In genomic region chr14:103920981-103921854, GRCh38 we compare ENCODE assay signal across 8 cellular contexts. TPM values are rescaled to one million over a fixed set of nuclear protein-coding genes. Genes with fewer than 3 reads are reported as not detected.
DNase-seq lines count a peak whose midpoint lies in the region; ATAC-seq, FAIRE-seq and TF ChIP-seq lines count a peak whose summit lies in the region.

No MANE protein-coding gene starts in this region.

- H3K79me2 ChIP-seq in H1 (ENCODE audit: control insufficient read depth in 1 of 2, insufficient read depth in 2 of 2, low read length in 2 of 2) (peaks cover 4 to 40% of the 10 kb centered on the region in 2 experiments), mesendoderm (ENCODE audit: control insufficient read depth, insufficient read depth, low read length) (peaks cover 26% of the 10 kb centered on the region)

- H3K4me1 ChIP-seq in H1 (replicated peaks in 1 of 4; ENCODE audit: control insufficient read depth in 3 of 4, insufficient read depth in 4 of 4, low read length in 3 of 4) (0 out of 7 replicates have a peak, but pooled peaks cover 0 to 4% (median 0%) of the 10 kb centered on the region in 4 experiments), mesendoderm (ENCODE audit: control insufficient read depth, low read depth, low read length) (no peaks in the 10 kb centered on the region)

- H3K4ac ChIP-seq in H1 (replicated peaks; ENCODE audit: insufficient read length, low read depth, low read length) (peak overlapping the region; percentile 73), mesendoderm (ENCODE audit: low read depth, low read length) (no peak overlapping the region)

- H3K23ac ChIP-seq in H1 (ENCODE audit: insufficient read length) (no peak overlapping the region), mesendoderm (ENCODE audit: low read length) (no peak overlapping the region)

- peaks cover 4% of the 10 kb centered on the region for H3K79me1 ChIP-seq in H1 (ENCODE audit: low read depth, low read length)
- peaks cover 16% of the 10 kb centered on the region for H3K79me1 ChIP-seq in mesendoderm (ENCODE audit: low read length)

- no peak overlapping the region for H3K14ac ChIP-seq in H1 (ENCODE audit: insufficient read length)

- H3K18ac ChIP-seq in H1 (ENCODE audit: extremely low read depth, low read length) (no peak overlapping the region), mesendoderm (ENCODE audit: low read length) (peak overlapping the region; percentile 3)

- in situ Hi-C loops in Caki2 (cut with HindIII; ENCODE audit: low pct_unique_long_range_greater_than_20kb, low sequenced_read_pairs): no loop called here

- FAIRE-seq in H1 (lab: Jason Lieb, UNC): no peak

- H2AK5ac ChIP-seq in H1 (ENCODE audit: low read depth, low read length): no peak overlapping the region
- no peak overlapping the region for H2AK5ac ChIP-seq in mesendoderm (ENCODE audit: low read length)

- POLR2A ChIA-PET in H1 (lab: Charles Lee; ENCODE audit: partially characterized antibody): interaction anchor here (0.6 to 1.7 kb wide), 3 partner anchors 11 to 94 kb away, joined by 3 to 7 read pairs (median 3); no protein-coding TSS in a partner anchor

- peak overlapping the region; percentile 47 for H4K5ac ChIP-seq in H1 (ENCODE audit: insufficient read length, low read depth, low read length)
- H4K5ac ChIP-seq in mesendoderm (ENCODE audit: low read length): no peak overlapping the region

- CTCF ChIA-PET in H1 (lab: Charles Lee; ENCODE audit: partially characterized antibody): interaction anchor here (0.5 to 8.7 kb wide), 20 partner anchors 9 to 141 kb away, joined by 3 to 47 read pairs (median 4); no protein-coding TSS in a partner anchor

- peak overlapping the region; percentile 98 for H2AFZ ChIP-seq in H1 (ENCODE audit: low read length)

- ATAC-seq in GM21360 (IDR thresholded peaks at IDR 0.05; ENCODE audit: unreplicated experiment): peak; percentile 99

- peak in 1 of 2 experiments; percentile 87; a peak in 2 of 3 replicates for TF ChIP-seq POLR2A in H1 (IDR thresholded peaks at IDR 0.05; ENCODE audit: control extremely low read depth in 1 of 2, low read depth in 2 of 2, low read length in 2 of 2)

- no peak overlapping the region for H2BK12ac ChIP-seq in H1 (ENCODE audit: low read depth, low read length)

- no peaks in the 10 kb centered on the region for H3K27me3 ChIP-seq in H1 (replicated peaks in 1 of 4; ENCODE audit: control insufficient read depth in 3 of 4, extremely low read depth in 1 of 4, insufficient read depth in 3 of 4, low read length in 3 of 4)
- no peaks in the 10 kb centered on the region for H3K27me3 ChIP-seq in mesendoderm (ENCODE audit: insufficient read depth, low read length, poor library complexity)

- peak overlapping the region; percentile 36 for H4K91ac ChIP-seq in H1 (replicated peaks; ENCODE audit: insufficient read length, low read length)

- H2BK5ac ChIP-seq in H1 (ENCODE audit: low read depth, low read length) (peak overlapping the region; percentile 22; the same call in 1 of the 2 replicates), mesendoderm (ENCODE audit: low read length) (peak overlapping the region; percentile 3)

- H3K56ac ChIP-seq in H1 (replicated peaks; ENCODE audit: insufficient read length, low read depth, low read length) (peak overlapping the region; percentile 84), mesendoderm (ENCODE audit: low read length) (peak overlapping the region; percentile 90)

- H2BK20ac ChIP-seq in H1 (ENCODE audit: low read length): no peak overlapping the region

- no peaks in the 10 kb centered on the region for H3K9me3 ChIP-seq in H1 (ENCODE audit: insufficient read depth in 2 of 2, low read depth in 1 of 2, low read length in 1 of 2)

- H4K20me1 ChIP-seq in H1 (replicated peaks in 1 of 2; ENCODE audit: control insufficient read depth in 1 of 2, insufficient read depth in 2 of 2, low read length in 2 of 2): peaks cover 0 to 5% of the 10 kb centered on the region in 2 experiments

- H4K8ac ChIP-seq in H1 (ENCODE audit: extremely low read depth, insufficient read depth, low read length): peak overlapping the region; percentile 95
- no peak overlapping the region for H4K8ac ChIP-seq in mesendoderm (ENCODE audit: low read depth, low read length)

- H2BK120ac ChIP-seq in H1 (replicated peaks; ENCODE audit: low read depth, low read length) (no peak overlapping the region), mesendoderm (ENCODE audit: low read depth, low read length) (no peak overlapping the region)

- H3K27ac ChIP-seq in H1 (ENCODE audit: low read depth, low read length) (peak overlapping the region; percentile 67), mesendoderm (ENCODE audit: low read depth, low read length) (no peak overlapping the region)

- H3K4me2 ChIP-seq in H1 (ENCODE audit: insufficient read depth in 1 of 2, low read depth in 2 of 2, low read length in 2 of 2) (peak overlapping the region; percentile 86 to 100), mesendoderm (ENCODE audit: low read length) (peak overlapping the region; percentile 70)

- TF ChIP-seq CTCF in H1 (IDR thresholded peaks at IDR 0.05; ENCODE audit: control extremely low read depth in 1 of 3, insufficient read depth in 1 of 3, low read depth in 1 of 3, low read length in 3 of 3): peak; percentile 96 to 97 (median 96)

- TF ChIP-seq RAD21 in H1 (IDR thresholded peaks at IDR 0.05 in 1 of 2, conservative IDR thresholded peaks at IDR 0.05 in 1 of 2; ENCODE audit: low read depth in 2 of 2, low read length in 2 of 2): peak; percentile 28 to 46; a peak in 3 of 4 replicates

- H3K23me2 ChIP-seq in H1 (ENCODE audit: low read depth, low read length): peaks cover 4% of the 10 kb centered on the region

- H3K4me3 ChIP-seq in H1 (ENCODE audit: extremely low read depth in 1 of 4, insufficient read depth in 2 of 4, low read depth in 3 of 4, low read length in 4 of 4): peak overlapping the region; percentile 86 to 98 (median 94)
- peak overlapping the region; percentile 56 for H3K4me3 ChIP-seq in mesendoderm (ENCODE audit: low read length)

- WGBS in H1 (ENCODE audit: extremely low coverage in 1 of 2, insufficient coverage in 1 of 2, insufficient read length in 1 of 2, insufficient replicate concordance in 2 of 2, low coverage in 1 of 2, low lambda C conversion rate in 2 of 2, missing lambda C conversion rate in 1 of 2), 2 experiments: 3% methylated on average over 49 of the region's 58 CpGs; no CpG with 5 or more reads in 1 of the 2 experiments
- WGBS in mesendoderm (ENCODE audit: extremely low coverage, insufficient coverage, low lambda C conversion rate): no CpG with 5 or more reads among the region's 58 CpGs

- peaks cover 0 to 8% (median 4%) of the 10 kb centered on the region in 4 experiments; a peak in 5 of 8 replicates for H3K36me3 ChIP-seq in H1 (ENCODE audit: control insufficient read depth in 2 of 4, insufficient read depth in 4 of 4, low read length in 3 of 4)
- H3K36me3 ChIP-seq in mesendoderm (ENCODE audit: control insufficient read depth, insufficient read depth, low read length): peaks cover 5% of the 10 kb centered on the region

- no peak overlapping the region for H2BK15ac ChIP-seq in H1 (ENCODE audit: low read length)
- no peak overlapping the region for H2BK15ac ChIP-seq in mesendoderm (replicated peaks; ENCODE audit: low read depth)

- DNase-seq in Caki2 (ENCODE audit: low read depth) (peak; percentile 87), HT1080 (ENCODE audit: low read depth) (peak; percentile 90), H1 (ENCODE audit: low read depth in 1 of 2, low spot score in 2 of 2) (peak; percentile 74 to 96), mesendoderm (peak; percentile 95)
- peak; percentile 94 for DNase-seq in NK-92 treated with Interleukin-12 subunit alpha and Interleukin-12 subunit beta, amount 100 ng/mL, for 24 hours (lab: John Stamatoyannopoulos, UW)
- peak; percentile 80 to 94 (median 85) for DNase-seq in activated CD8-positive, alpha-beta memory T cell treated with anti-CD3 and anti-CD28 coated beads for 48 hours (ENCODE audit: low read depth in 2 of 3, low spot score in 2 of 3)
- peak; percentile 91 for DNase-seq in stimulated activated CD8-positive, alpha-beta memory T cell treated with anti-CD3 and anti-CD28 coated beads, Interleukin-12 subunit alpha, Interleukin-12 subunit beta, amount 100 ng/mL, for 4 hours (ENCODE audit: low read depth)

- H3K9ac ChIP-seq in H1 (replicated peaks in 1 of 4; ENCODE audit: extremely low read depth in 1 of 4, low read depth in 3 of 4, low read length in 3 of 4) (peak overlapping the region; percentile 80 to 92 (median 84)), mesendoderm (ENCODE audit: low read length) (peak overlapping the region; percentile 73)

- no peak for TF ChIP-seq EP300 in H1 (IDR thresholded peaks at IDR 0.05; ENCODE audit: borderline replicate concordance in 1 of 2, low read depth in 2 of 2, low read length in 2 of 2)

RNA-seq across cellular contexts. Expression of gene TDRD9, which starts 7.0 kb away (rescaled TPM):
- not detected in 2 replicates for total RNA-seq in Caki2 (2014; rRNA removed; shearing (Covaris generic); ENCODE audit: low replicate concordance)
- not detected in 2 replicates for total RNA-seq in HT1080 (2014; rRNA removed; shearing (Covaris generic))
- not detected in 2 replicates for polyA plus RNA-seq in HT1080 (2015; cell fraction: cytosol; rRNA removed)
- not detected in 2 replicates for polyA plus RNA-seq in HT1080 (2015; cell fraction: nucleus; rRNA removed)
- total RNA-seq in H1 (2021; fragmentation: NEBNext Ultra II Directional; extraction: Animal tissue kit (Norgen Biotek cat#: 25700)): not detected in 2 replicates
- not detected in 2 replicates for polyA plus RNA-seq in H1 (2011; rRNA removed)
- 0.03 TPM for polyA plus RNA-seq in H1 (2011; cell fraction: cytosol; rRNA removed)
- not detected for polyA plus RNA-seq in H1 (2011; cell fraction: nucleus; rRNA removed)
- polyA plus RNA-seq in H1 (2012, experiment 1 of 2): not detected in 4 replicates
- polyA plus RNA-seq in H1 (2012, experiment 2 of 2): not detected
- polyA plus RNA-seq in H1 (2013, experiment 1 of 2): under 0.01 TPM
- 0.02 TPM for polyA plus RNA-seq in H1 (2013, experiment 2 of 2)
- 0.16 TPM in 1 of 2 replicates, not detected in the other for polyA minus RNA-seq in H1 (2011; rRNA and poly(A)+ RNA removed)
- polyA minus RNA-seq in H1 (2011; cell fraction: cytosol; rRNA and poly(A)+ RNA removed): not detected
- polyA minus RNA-seq in H1 (2011; cell fraction: nucleus; rRNA and poly(A)+ RNA removed): 0.20 TPM
- polyA plus RNA-seq in mesendoderm (2013, experiment 1 of 2): 0.04 TPM
- not detected for polyA plus RNA-seq in mesendoderm (2013, experiment 2 of 2)

RNA-seq across cellular contexts. Expression of gene RD3L, which starts 21.1 kb away (rescaled TPM):
- total RNA-seq in Caki2 (2014; rRNA removed; shearing (Covaris generic); ENCODE audit: low replicate concordance): not detected in 2 replicates
- not detected in 2 replicates for total RNA-seq in HT1080 (2014; rRNA removed; shearing (Covaris generic))
- polyA plus RNA-seq in HT1080 (2015; cell fraction: cytosol; rRNA removed): not detected in 2 replicates
- polyA plus RNA-seq in HT1080 (2015; cell fraction: nucleus; rRNA removed): not detected in 2 replicates
- total RNA-seq in H1 (2021; fragmentation: NEBNext Ultra II Directional; extraction: Animal tissue kit (Norgen Biotek cat#: 25700)): not detected in 2 replicates
- not detected in 2 replicates for polyA plus RNA-seq in H1 (2011; rRNA removed)
- not detected for polyA plus RNA-seq in H1 (2011; cell fraction: cytosol; rRNA removed)
- polyA plus RNA-seq in H1 (2011; cell fraction: nucleus; rRNA removed): not detected
- polyA plus RNA-seq in H1 (2012, experiment 1 of 2): not detected in 4 replicates
- not detected for polyA plus RNA-seq in H1 (2012, experiment 2 of 2)
- polyA plus RNA-seq in H1 (2013, experiment 1 of 2): not detected
- polyA plus RNA-seq in H1 (2013, experiment 2 of 2): not detected
- polyA minus RNA-seq in H1 (2011; rRNA and poly(A)+ RNA removed): not detected in 2 replicates
- polyA minus RNA-seq in H1 (2011; cell fraction: cytosol; rRNA and poly(A)+ RNA removed): not detected
- polyA minus RNA-seq in H1 (2011; cell fraction: nucleus; rRNA and poly(A)+ RNA removed): not detected
- polyA plus RNA-seq in mesendoderm (2013, experiment 1 of 2): not detected
- not detected for polyA plus RNA-seq in mesendoderm (2013, experiment 2 of 2)
